Comparison of ENCODE assay signal across 10 cellular contexts in the genomic region with DNA sequence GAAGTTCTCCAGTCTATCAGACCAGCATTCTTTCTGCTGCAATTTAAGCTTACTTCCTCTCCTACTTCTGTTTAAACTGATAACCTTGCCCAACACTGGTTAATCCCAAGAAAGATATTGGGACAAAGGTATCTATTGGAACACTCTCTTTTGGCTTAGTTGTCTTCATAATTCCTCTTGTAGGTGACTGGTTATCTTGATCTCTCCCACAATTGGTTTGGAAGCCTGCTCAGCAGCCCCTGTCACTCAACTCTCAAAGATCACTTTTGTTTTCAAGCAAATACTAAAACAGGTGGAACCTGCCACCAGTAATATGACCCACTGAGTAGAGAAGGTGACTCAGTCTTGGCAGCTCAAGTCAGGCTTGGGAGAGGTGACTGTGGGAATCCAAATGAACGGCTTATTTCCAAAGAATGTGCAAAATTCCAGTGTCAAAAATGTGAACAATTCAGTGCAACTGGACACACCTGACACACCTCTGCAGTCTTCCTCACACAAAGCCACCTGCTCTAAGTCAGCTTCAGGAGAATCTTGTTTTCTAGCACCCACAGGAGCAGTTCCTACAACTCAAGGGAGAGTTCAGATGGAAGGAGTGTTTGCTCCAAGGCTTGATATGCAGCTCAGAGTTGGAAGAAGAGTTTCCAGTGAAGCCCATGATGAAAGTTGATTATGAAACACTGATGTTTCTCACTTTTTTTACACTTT.
A peak's percentile ranks its signal among the peaks of the same experiment; 100 is the strongest.
DNase-seq lines count a peak whose midpoint lies in the region; ATAC-seq and TF ChIP-seq lines count a peak whose summit lies in the region.
"Had no signal": no experiment of that assay in that cellular context is flagged by ENCODE, and none has a peak within 500 bp of the region (broad histone marks: within the 10 kb centered on the region; RNA-seq: fewer than 3 reads in every experiment).

No MANE protein-coding gene starts in this region.

- H3K4me2 ChIP-seq in hepatocyte (peak overlapping the region; percentile 47), mesenchymal stem cell (ENCODE audit: low read length, poor library complexity, severe bottlenecking) (no peak overlapping the region)

- ATAC-seq in T-cell (replicated peaks in 1 of 4): no peak

- H2BK12ac ChIP-seq in mesenchymal stem cell (ENCODE audit: low read length in 2 of 2): peak overlapping the region in 1 of 2 experiments; percentile 6

- no peak overlapping the region for H2BK15ac ChIP-seq in mesenchymal stem cell (ENCODE audit: low read depth, poor library complexity, severe bottlenecking)

- no peak overlapping the region for H3K23ac ChIP-seq in mesenchymal stem cell (ENCODE audit: low read length in 2 of 2)

- no peaks in the 10 kb centered on the region for H3K9me3 Mint-ChIP-seq in activated T-cell treated with anti-CD3 and anti-CD28 coated beads, Interleukin-2, amount 50 U/mL, for 24 hours
- no peaks in the 10 kb centered on the region for H3K9me3 Mint-ChIP-seq in T-cell

- no peak overlapping the region for H4K8ac ChIP-seq in mesenchymal stem cell (ENCODE audit: low read length)

- no peaks in the 10 kb centered on the region for H3K27me3 Mint-ChIP-seq in activated T-cell treated with anti-CD3 and anti-CD28 coated beads, Interleukin-2, amount 50 U/mL, for 24 hours
- no peaks in the 10 kb centered on the region for H3K27me3 Mint-ChIP-seq in T-cell

- no peaks in the 10 kb centered on the region for H3K79me2 ChIP-seq in hepatocyte

- H3K4ac ChIP-seq in mesenchymal stem cell (ENCODE audit: low read depth in 1 of 2, low read length in 2 of 2): no peak overlapping the region

- H3K27ac Mint-ChIP-seq in activated T-cell treated with anti-CD3 and anti-CD28 coated beads, Interleukin-2, amount 50 U/mL, for 24 hours: peak overlapping the region; percentile 23
- peak overlapping the region; percentile 74 to 75 for H3K27ac Mint-ChIP-seq in T-cell

- H4K20me1 ChIP-seq in hepatocyte (ENCODE audit: insufficient read depth, poor library complexity, severe bottlenecking): no peaks in the 10 kb centered on the region

- H3K27me3 ChIP-seq in hepatocyte (no peaks in the 10 kb centered on the region), stomach (no peaks in the 10 kb centered on the region), mesenchymal stem cell (ENCODE audit: control insufficient read depth in 1 of 2, insufficient read depth in 1 of 2, low read length in 2 of 2) (no peaks in the 10 kb centered on the region), WERI-Rb-1 (ENCODE audit: insufficient read depth, low read depth, severe bottlenecking) (no peaks in the 10 kb centered on the region)

- H3K27ac ChIP-seq in hepatocyte: peak overlapping the region; percentile 38
- H3K27ac ChIP-seq in stomach: peak overlapping the region; percentile 19 to 57 (median 31)
- no peak overlapping the region for H3K27ac ChIP-seq in mesenchymal stem cell (ENCODE audit: low read length, poor library complexity, severe bottlenecking)
- no peak overlapping the region for H3K27ac ChIP-seq in WERI-Rb-1

- WGBS in hepatocyte (ENCODE audit: low lambda C conversion rate, missing lambda C conversion rate): 60% methylated on average over 1 of the region's 1 CpG
- 24 to 67% (median 50%) methylated on average over 1 of the region's 1 CpG for WGBS in stomach, 5 donors
- WGBS in mesenchymal stem cell: 60% methylated on average over 1 of the region's 1 CpG

- H3K4me3 Mint-ChIP-seq in activated T-cell treated with anti-CD3 and anti-CD28 coated beads, Interleukin-2, amount 50 U/mL, for 24 hours: peak overlapping the region; percentile 28
- peak overlapping the region; percentile 49 to 50 (median 50) for H3K4me3 Mint-ChIP-seq in T-cell

- no peak overlapping the region for H4K91ac ChIP-seq in mesenchymal stem cell (ENCODE audit: low read length)

- H2AK5ac ChIP-seq in mesenchymal stem cell (ENCODE audit: low read length, severe bottlenecking): no peak overlapping the region

- H3K36me3 ChIP-seq in hepatocyte (replicated peaks; ENCODE audit: insufficient read depth, low read depth) (no peaks in the 10 kb centered on the region), stomach (no peaks in the 10 kb centered on the region), mesenchymal stem cell (ENCODE audit: control insufficient read depth in 1 of 2, insufficient read depth in 2 of 2, low read depth in 1 of 2, low read length in 2 of 2) (no peaks in the 10 kb centered on the region), WERI-Rb-1 (no peaks in the 10 kb centered on the region)

- no peak overlapping the region for H3K9ac ChIP-seq in mesenchymal stem cell (ENCODE audit: low read length)

- no peaks in the 10 kb centered on the region for H3K9me2 ChIP-seq in hepatocyte (replicated peaks; ENCODE audit: insufficient read depth)

- POLR2A ChIA-PET in T-cell (lab: Charles Lee): interaction anchor here (0.5 to 0.6 kb wide), 2 partner anchors 83 to 1140 kb away, joined by 4 to 5 read pairs; no protein-coding TSS in a partner anchor

- no peak overlapping the region for H3K4me3 ChIP-seq in hepatocyte
- H3K4me3 ChIP-seq in stomach: no peak overlapping the region
- H3K4me3 ChIP-seq in mesenchymal stem cell (ENCODE audit: insufficient read depth in 1 of 2, low read depth in 1 of 2, low read length in 2 of 2): no peak overlapping the region
- H3K4me3 ChIP-seq in WERI-Rb-1 (ENCODE audit: low read depth, low read length): no peak overlapping the region

- no peaks in the 10 kb centered on the region for H3K79me1 ChIP-seq in mesenchymal stem cell (replicated peaks; ENCODE audit: low read length, poor library complexity, severe bottlenecking)

- peaks cover 72% of the 10 kb centered on the region for H3K4me1 Mint-ChIP-seq in activated T-cell treated with anti-CD3 and anti-CD28 coated beads, Interleukin-2, amount 50 U/mL, for 24 hours (ENCODE audit: low read depth)
- peaks cover 63 to 72% (median 66%) of the 10 kb centered on the region in 3 donors for H3K4me1 Mint-ChIP-seq in T-cell

- DNase-seq in activated T-cell treated with anti-CD3 and anti-CD28 coated beads, Interleukin-2, amount 50 U/mL, for 24 hours: no peak
- DNase-seq in activated T-cell treated with anti-CD3 and anti-CD28 coated beads, Interleukin-2, amount 50 U/mL, for 1 hour: no peak
- DNase-seq in T-cell (no peak), hepatocyte (ENCODE audit: low spot score) (peak; percentile 24), stomach (peak; percentile 46), mesenchymal stem cell (no peak), WERI-Rb-1 (no peak), NCI-H2227 (lab: John Stamatoyannopoulos, UW; ENCODE audit: unreplicated experiment) (no peak)
- DNase-seq: aorta, foreskin melanocyte had no signal

- H2AFZ ChIP-seq in hepatocyte (no peak overlapping the region), mesenchymal stem cell (ENCODE audit: low read depth, low read length) (no peak overlapping the region)

- no peak overlapping the region for H2BK120ac ChIP-seq in mesenchymal stem cell (ENCODE audit: low read depth, low read length)

- peaks cover 32% of the 10 kb centered on the region for H3K4me1 ChIP-seq in hepatocyte (ENCODE audit: insufficient read depth)
- H3K4me1 ChIP-seq in stomach: peaks cover 18 to 59% (median 34%) of the 10 kb centered on the region in 4 donors
- H3K4me1 ChIP-seq in mesenchymal stem cell (ENCODE audit: control insufficient read depth, insufficient read depth, low read depth, low read length): peaks cover 3% of the 10 kb centered on the region

- no peak overlapping the region for H3K14ac ChIP-seq in mesenchymal stem cell (ENCODE audit: low read length in 2 of 2)

- no peak overlapping the region for H2BK5ac ChIP-seq in mesenchymal stem cell (ENCODE audit: low read depth, low read length, poor library complexity, severe bottlenecking)

- TF ChIP-seq POLR2A in stomach (IDR thresholded peaks at IDR 0.05): no peak

- no peak for TF ChIP-seq EP300 in stomach (IDR thresholded peaks at IDR 0.05)

- TF ChIP-seq CTCF in hepatocyte (IDR thresholded peaks at IDR 0.05; ENCODE audit: poor library complexity) (no peak), stomach (IDR thresholded peaks at IDR 0.05) (no peak), WERI-Rb-1 (IDR thresholded peaks at IDR 0.05; ENCODE audit: low read depth, low read length) (no peak)

- peak overlapping the region in 1 of 2 experiments; percentile 28 for H3K18ac ChIP-seq in mesenchymal stem cell (ENCODE audit: low read depth in 1 of 2, low read length in 2 of 2)

- H3K9me3 ChIP-seq in hepatocyte (ENCODE audit: low read depth): no peaks in the 10 kb centered on the region
- no peaks in the 10 kb centered on the region for H3K9me3 ChIP-seq in stomach
- H3K9me3 ChIP-seq in mesenchymal stem cell (ENCODE audit: control insufficient read depth, low read length): no peaks in the 10 kb centered on the region
- H3K9me3 ChIP-seq in WERI-Rb-1 (ENCODE audit: severe bottlenecking): no peaks in the 10 kb centered on the region

- intact Hi-C loops in stomach (cut with DNase I; ENCODE audit: low total_unique reads): no loop called here

- H3K36me3 Mint-ChIP-seq in activated T-cell treated with anti-CD3 and anti-CD28 coated beads, Interleukin-2, amount 50 U/mL, for 24 hours (ENCODE audit: low read depth): no peaks in the 10 kb centered on the region
- H3K36me3 Mint-ChIP-seq in T-cell: no peaks in the 10 kb centered on the region

- CTCF ChIA-PET in T-cell (lab: Charles Lee): interaction anchor here in 1 of 2 donors (0.6 to 1.2 kb wide), 2 partner anchors 44 to 331 kb away, joined by 3 read pairs; no protein-coding TSS in a partner anchor

Comparison
In these comparisons a context has a peak if more than half of its experiments do, and no peak if none do; other contexts are left out.
1. DNase-seq: peak in hepatocyte (single experiment) and stomach (single experiment); none in activated T-cell treated with anti-CD3 and anti-CD28 coated beads, Interleukin-2, amount 50 U/mL, for 24 hours (single experiment), activated T-cell treated with anti-CD3 and anti-CD28 coated beads, Interleukin-2, amount 50 U/mL, for 1 hour (single experiment), T-cell (0 of 34), mesenchymal stem cell (single experiment), WERI-Rb-1 (single experiment) and NCI-H2227 (single experiment).
2. H3K27ac ChIP-seq: peak in hepatocyte (single experiment) and stomach (5 of 5); none in mesenchymal stem cell (single experiment) and WERI-Rb-1 (single experiment).